Comparison of ENCODE assay signal across 8 cellular contexts in genomic region chr18:10519999-10520935, GRCh38. TPM values are rescaled to one million over a fixed set of nuclear protein-coding genes. Genes with fewer than 3 reads are reported as not detected.
DNase-seq lines count a peak whose midpoint lies in the region; ATAC-seq and FAIRE-seq lines count a peak whose summit lies in the region.

No MANE protein-coding gene starts in this region.

- no peaks in the 10 kb centered on the region for H3K4me1 ChIP-seq in mesendoderm (ENCODE audit: control insufficient read depth, low read depth, low read length)

- no peak overlapping the region for H3K4ac ChIP-seq in mesendoderm (ENCODE audit: low read depth, low read length)

- H3K4me2 ChIP-seq in mesendoderm (ENCODE audit: low read length), result no peak overlapping the region

- H3K27me3 Mint-ChIP-seq in activated CD8-positive, alpha-beta memory T cell treated with anti-CD3 and anti-CD28 coated beads, Interleukin-2, amount 10 ng/mL, durations not matched to agents 7 days and 5 days, result peaks cover 55% of the 10 kb centered on the region

- no peak overlapping the region for H3K9ac ChIP-seq in mesendoderm (ENCODE audit: low read length)

- no peaks in the 10 kb centered on the region for H3K36me3 ChIP-seq in mesendoderm (ENCODE audit: control insufficient read depth, insufficient read depth, low read length)

- H3K79me2 ChIP-seq in mesendoderm (ENCODE audit: control insufficient read depth, insufficient read depth, low read length), result no peaks in the 10 kb centered on the region

- H3K27ac Mint-ChIP-seq in activated CD8-positive, alpha-beta memory T cell treated with anti-CD3 and anti-CD28 coated beads, Interleukin-2, amount 10 ng/mL, durations not matched to agents 7 days and 5 days, result no peak overlapping the region

- H3K27ac ChIP-seq in mesendoderm (ENCODE audit: low read depth, low read length), result no peak overlapping the region

- FAIRE-seq in endometrium (lab: Jason Lieb, UNC), result peak; percentile 97

- no peak overlapping the region for H2BK120ac ChIP-seq in mesendoderm (ENCODE audit: low read depth, low read length)

- H3K27me3 ChIP-seq in mesendoderm (ENCODE audit: insufficient read depth, low read length, poor library complexity), result no peaks in the 10 kb centered on the region

- ATAC-seq in GM18909 (IDR thresholded peaks at IDR 0.05; ENCODE audit: poor library complexity, unreplicated experiment), result peak; percentile 81
- ATAC-seq in activated CD8-positive, alpha-beta memory T cell treated with anti-CD3 and anti-CD28 coated beads, Interleukin-2, amount 10 ng/mL, durations not matched to agents 7 days and 5 days, result peak; percentile 82

- DNase-seq in Ammon's horn (ENCODE audit: low spot score) (peak; percentile 95), HS-27A (ENCODE audit: low read depth) (peak; percentile 66), NCI-H82 (lab: John Stamatoyannopoulos, UW) (peak; percentile 91), mesendoderm (peak; percentile 87)
- DNase-seq in activated CD8-positive, alpha-beta memory T cell treated with anti-CD3 and anti-CD28 coated beads, Interleukin-2, amount 10 ng/mL, durations not matched to agents 7 days and 5 days, result peak; percentile 70
- DNase-seq in stimulated activated CD8-positive, alpha-beta memory T cell treated with anti-CD3 and anti-CD28 coated beads, Interleukin-7, amount 100 ng/mL, for 24 hours (ENCODE audit: low read depth), result peak; percentile 26

- peaks cover 24% of the 10 kb centered on the region for H3K4me1 Mint-ChIP-seq in activated CD8-positive, alpha-beta memory T cell treated with anti-CD3 and anti-CD28 coated beads, Interleukin-2, amount 10 ng/mL, durations not matched to agents 7 days and 5 days

- H3K36me3 Mint-ChIP-seq in activated CD8-positive, alpha-beta memory T cell treated with anti-CD3 and anti-CD28 coated beads, Interleukin-2, amount 10 ng/mL, durations not matched to agents 7 days and 5 days, result peaks cover 2% of the 10 kb centered on the region

- H3K4me3 ChIP-seq in mesendoderm (ENCODE audit: low read length), result no peak overlapping the region

- H2BK15ac ChIP-seq in mesendoderm (replicated peaks; ENCODE audit: low read depth), result no peak overlapping the region

- WGBS in mesendoderm (ENCODE audit: extremely low coverage, insufficient coverage, low lambda C conversion rate), result no CpG with 5 or more reads among the region's 17 CpGs

- H3K4me3 Mint-ChIP-seq in activated CD8-positive, alpha-beta memory T cell treated with anti-CD3 and anti-CD28 coated beads, Interleukin-2, amount 10 ng/mL, durations not matched to agents 7 days and 5 days, result no peak overlapping the region

- CTCF ChIA-PET in activated CD8-positive, alpha-beta memory T cell treated with anti-CD3 and anti-CD28 coated beads, Interleukin-2, amount 10 ng/mL, durations not matched to agents 7 days and 5 days (lab: Charles Lee), result interaction anchor here (4.5 kb wide), 1 partner anchor 549 kb away, joined by 37 read pairs; no protein-coding TSS in a partner anchor

- H3K23ac ChIP-seq in mesendoderm (ENCODE audit: low read length), result no peak overlapping the region

- H4K5ac ChIP-seq in mesendoderm (ENCODE audit: low read length), result no peak overlapping the region

- H2AK5ac ChIP-seq in mesendoderm (ENCODE audit: low read length), result no peak overlapping the region

- H3K56ac ChIP-seq in mesendoderm (ENCODE audit: low read length), result peak overlapping the region; percentile 65

- no peak overlapping the region for H2BK5ac ChIP-seq in mesendoderm (ENCODE audit: low read length)

- no peak overlapping the region for H3K18ac ChIP-seq in mesendoderm (ENCODE audit: low read length)

- no peaks in the 10 kb centered on the region for H3K79me1 ChIP-seq in mesendoderm (ENCODE audit: low read length)

- H3K9me3 Mint-ChIP-seq in activated CD8-positive, alpha-beta memory T cell treated with anti-CD3 and anti-CD28 coated beads, Interleukin-2, amount 10 ng/mL, durations not matched to agents 7 days and 5 days (ENCODE audit: low read depth), result no peaks in the 10 kb centered on the region

- H4K8ac ChIP-seq in mesendoderm (ENCODE audit: low read depth, low read length), result no peak overlapping the region

RNA-seq across cellular contexts. Expression of gene NAPG, which starts 5.6 kb away (rescaled TPM):
- total RNA-seq in activated CD8-positive, alpha-beta memory T cell treated with anti-CD3 and anti-CD28 coated beads, Interleukin-2, amount 10 ng/mL, durations not matched to agents 7 days and 5 days, result 10 to 100 TPM; 33.5 to 35.5 TPM
- 26.0 TPM for polyA plus RNA-seq in mesendoderm (2013, experiment 1 of 2)
- polyA plus RNA-seq in mesendoderm (2013, experiment 2 of 2), result 25.6 TPM

Comparison
In these comparisons a context has a peak if more than half of its experiments do, and no peak if none do; other contexts are left out.
1. DNase-seq: peak in every context shown above with its lines; median percentile 95 in Ammon's horn; 91 in NCI-H82; 87 in mesendoderm; 70 in activated CD8-positive, alpha-beta memory T cell treated with anti-CD3 and anti-CD28 coated beads, Interleukin-2, amount 10 ng/mL, durations not matched to agents 7 days and 5 days; 66 in HS-27A; 26 in stimulated activated CD8-positive, alpha-beta memory T cell treated with anti-CD3 and anti-CD28 coated beads, Interleukin-7, amount 100 ng/mL, for 24 hours.